ENCODE assay signal across 9 cellular contexts in the genomic region with DNA sequence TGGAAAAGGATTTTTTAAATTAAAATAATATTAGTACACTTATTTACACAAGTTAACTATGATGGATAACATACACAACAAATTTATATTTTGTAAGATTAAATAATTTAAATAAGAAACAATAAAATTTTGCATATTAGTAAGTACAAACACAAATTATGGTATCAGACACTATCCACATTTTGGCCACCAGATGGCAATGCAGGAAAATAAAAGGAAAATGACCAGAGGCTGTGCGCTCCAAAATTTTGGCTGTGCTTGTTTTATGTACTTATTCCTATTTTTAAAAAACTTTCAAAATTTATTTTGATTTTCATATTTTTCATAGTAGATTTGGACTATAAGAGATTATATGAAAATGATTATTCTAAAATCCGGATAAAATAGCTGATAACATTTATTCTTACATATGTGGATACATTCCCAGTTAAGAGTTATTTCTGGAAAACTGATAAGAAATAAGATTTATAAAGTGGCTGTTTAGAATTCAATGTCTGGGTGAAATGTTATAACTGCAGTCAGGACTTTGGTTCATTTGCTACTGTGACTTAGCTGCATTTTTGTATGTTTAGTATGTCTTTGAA.
A peak's percentile ranks its signal among the peaks of the same experiment; 100 is the strongest.
DNase-seq lines count a peak whose midpoint lies in the region; ATAC-seq and TF ChIP-seq lines count a peak whose summit lies in the region.
"Had no signal": no experiment of that assay in that cellular context is flagged by ENCODE, and none has a peak within 500 bp of the region (broad histone marks: within the 10 kb centered on the region; RNA-seq: fewer than 3 reads in every experiment).

No MANE protein-coding gene starts in this region.

- no peak for TF ChIP-seq POLR2A in testis (IDR thresholded peaks at IDR 0.05)

- peaks cover 0 to 3% of the 10 kb centered on the region in 2 donors for H3K4me1 ChIP-seq in right atrium auricular region
- no peaks in the 10 kb centered on the region for H3K4me1 ChIP-seq in testis
- H3K4me1 ChIP-seq: BLaER1 treated with 17β-estradiol and CSF1 and Interleukin-3, amounts not matched to agents 10 nM and 100 nM had no signal

- H3K36me3 ChIP-seq in right atrium auricular region (no peaks in the 10 kb centered on the region), testis (ENCODE audit: low read depth, missing control alignments) (no peaks in the 10 kb centered on the region)
- H3K36me3 ChIP-seq: BLaER1 treated with 17β-estradiol and CSF1 and Interleukin-3, amounts not matched to agents 10 nM and 100 nM had no signal

- DNase-seq in NCI-H510A treated with DMSO at 0.1 percent for 48 hours (lab: John Stamatoyannopoulos, UW): peak; percentile 42
- no peak for DNase-seq in NCI-H510A (lab: John Stamatoyannopoulos, UW)
- DNase-seq in NCI-H2081 (lab: John Stamatoyannopoulos, UW): peak; percentile 62 to 77
- DNase-seq in right atrium auricular region (ENCODE audit: low spot score): peak; percentile 65
- peak; percentile 68 for DNase-seq in testis
- DNase-seq in 8988T: no peak

- peak; percentile 79 for ATAC-seq in HG02852 (IDR thresholded peaks at IDR 0.05; ENCODE audit: unreplicated experiment)

- TF ChIP-seq CTCF in VCaP (conservative IDR thresholded peaks at IDR 0.05) (peak; percentile 80), right atrium auricular region (IDR thresholded peaks at IDR 0.05) (peak; percentile 52 to 78), testis (IDR thresholded peaks at IDR 0.05) (peak; percentile 72 to 83 (median 77))

- intact Hi-C loops in testis (cut with DNase I; ENCODE audit: low total_unique reads): no loop called here

- WGBS in testis, 2 donors: 19 to 24% methylated on average over 2 of the region's 2 CpGs

- H3K4me3 ChIP-seq in right atrium auricular region: no peak overlapping the region
- no peak overlapping the region for H3K4me3 ChIP-seq in testis
- H3K4me3 ChIP-seq: BLaER1 treated with 17β-estradiol and CSF1 and Interleukin-3, amounts not matched to agents 10 nM and 100 nM had no signal

- H3K9me3 ChIP-seq in right atrium auricular region (no peaks in the 10 kb centered on the region), testis (no peaks in the 10 kb centered on the region)
- H3K9me3 ChIP-seq: BLaER1 treated with 17β-estradiol and CSF1 and Interleukin-3, amounts not matched to agents 10 nM and 100 nM had no signal

- H3K27ac ChIP-seq in VCaP (no peak overlapping the region), right atrium auricular region (no peak overlapping the region), testis (no peak overlapping the region)
- H3K27ac ChIP-seq: BLaER1 treated with 17β-estradiol and CSF1 and Interleukin-3, amounts not matched to agents 10 nM and 100 nM had no signal

- H3K27me3 ChIP-seq in right atrium auricular region (no peaks in the 10 kb centered on the region), testis (no peaks in the 10 kb centered on the region)
- H3K27me3 ChIP-seq: BLaER1 treated with 17β-estradiol and CSF1 and Interleukin-3, amounts not matched to agents 10 nM and 100 nM had no signal

Comparison
In these comparisons a context has a peak if more than half of its experiments do, and no peak if none do; other contexts are left out.
1. DNase-seq: peak in NCI-H510A treated with DMSO at 0.1 percent for 48 hours (single experiment), NCI-H2081 (2 of 2), right atrium auricular region (single experiment) and testis (single experiment); none in NCI-H510A (single experiment) and 8988T (single experiment).
2. Peak in every context shown above with its lines, with median percentiles within 50 percentile points of each other: CTCF ChIP-seq.